In the genomic region with DNA sequence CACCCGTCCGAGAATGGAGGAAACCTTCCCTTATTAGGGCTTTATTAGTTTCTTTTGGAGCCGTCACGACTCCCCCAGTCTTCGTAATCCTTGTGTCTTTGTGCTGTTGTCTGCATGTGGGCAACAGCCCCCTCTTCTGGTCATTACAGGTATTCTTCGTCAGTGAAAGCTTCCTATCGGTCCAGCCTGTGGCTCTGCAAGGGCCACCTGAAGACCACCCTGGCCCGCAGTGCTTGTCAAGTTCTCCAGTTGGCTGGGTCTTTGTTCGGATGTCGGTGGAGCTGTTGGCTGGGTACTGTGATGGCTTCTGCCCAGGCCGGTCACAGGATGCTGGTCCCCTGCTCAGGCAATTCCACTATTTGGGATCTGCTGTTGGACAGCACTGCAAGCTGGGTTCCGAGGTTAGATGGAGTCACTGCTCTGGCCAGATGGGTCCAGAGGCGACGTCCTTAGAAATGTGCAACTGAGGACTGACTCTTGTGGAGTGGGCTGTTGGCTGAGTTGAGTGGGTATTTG, we compare ENCODE assay signal across 8 cellular contexts. TPM values are rescaled to one million over a fixed set of nuclear protein-coding genes. Genes with fewer than 3 reads are reported as not detected.
DNase-seq lines count a peak whose midpoint lies in the region; ATAC-seq lines count a peak whose summit lies in the region.

No MANE protein-coding gene starts in this region.

- DNase-seq in DMS53 treated with DMSO at 0.1 percent for 48 hours (lab: John Stamatoyannopoulos, UW; ENCODE audit: unreplicated experiment) (peak; percentile 1), RPMI8226 (peak; percentile 56), amniotic epithelial cell (ENCODE audit: low read depth) (peak; percentile 65), left cardiac atrium (peak; percentile 46), putamen (ENCODE audit: low spot score) (peak; percentile 60), NCI-H2029 treated with DMSO at 0.1 percent for 48 hours (lab: John Stamatoyannopoulos, UW) (no peak)

- ATAC-seq in HG03432 (IDR thresholded peaks at IDR 0.05; ENCODE audit: unreplicated experiment) (peak; percentile 54), left cardiac atrium (peak; percentile 72 to 75), HG03457 (IDR thresholded peaks at IDR 0.05; ENCODE audit: unreplicated experiment) (no peak)

- intact Hi-C loops in left cardiac atrium (cut with DNase I), result loop anchor here in 1 of 2 donors (2.0 to 10.0 kb wide), 2 partner anchors 36 to 212 kb away; no protein-coding TSS in a partner anchor

RNA-seq across cellular contexts. Expression of gene E2F6, which starts 19.2 kb away (rescaled TPM):
- total RNA-seq in left cardiac atrium, result 10 to 100 TPM; 11.7 to 19.5 TPM
